In the genomic region with DNA sequence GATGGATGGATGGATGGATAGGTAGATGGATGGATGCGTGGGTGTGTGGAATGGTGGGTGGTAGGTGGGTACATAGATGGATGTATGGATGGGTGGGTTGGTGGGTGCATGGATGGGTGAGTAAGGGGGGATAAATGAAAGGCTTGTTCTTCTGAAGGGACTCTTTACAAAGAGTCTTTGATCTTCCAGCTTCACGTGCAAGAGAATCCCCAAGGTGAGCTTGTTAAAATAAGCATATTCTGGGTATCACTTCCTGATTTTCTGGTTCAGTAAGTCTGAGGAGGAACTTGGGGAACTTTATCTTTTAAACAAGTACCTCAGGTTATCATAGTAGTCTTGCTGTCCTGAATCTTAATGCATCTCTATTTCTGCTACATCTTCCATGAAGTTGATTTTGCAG, we compare ENCODE assay signal across 19 cellular contexts.
A peak's percentile ranks its signal among the peaks of the same experiment; 100 is the strongest.
DNase-seq lines count a peak whose midpoint lies in the region; ATAC-seq lines count a peak whose summit lies in the region.
"Had no signal": no experiment of that assay in that cellular context is flagged by ENCODE, and none has a peak within 500 bp of the region (broad histone marks: within the 10 kb centered on the region; RNA-seq: fewer than 3 reads in every experiment).

No MANE protein-coding gene starts in this region.

- no peak overlapping the region for H3K14ac ChIP-seq in neuronal stem cell (ENCODE audit: low read length)

- no peak overlapping the region for H3K4me2 ChIP-seq in neuronal stem cell (ENCODE audit: insufficient read depth, low read length, poor library complexity, severe bottlenecking)
- H3K4me2 ChIP-seq: A549 had no signal

- H3K9ac ChIP-seq in neuronal stem cell (ENCODE audit: low read depth, low read length, poor library complexity) = no peak overlapping the region

- CTCF ChIA-PET in CD8-positive, alpha-beta memory T cell (lab: Charles Lee) = no interaction called here

- H3K36me3 Mint-ChIP-seq in activated CD4-positive, alpha-beta T cell treated with anti-CD3 and anti-CD28 coated beads, Interleukin-2, amount 10 ng/mL, durations not matched to agents 24 days and 14 days (ENCODE audit: low read depth) = peaks cover 3% of the 10 kb centered on the region
- H3K36me3 Mint-ChIP-seq in CD8-positive, alpha-beta memory T cell = peaks cover 4 to 21% (median 7%) of the 10 kb centered on the region in 3 donors

- no peak overlapping the region for H3K27ac ChIP-seq in neuronal stem cell (replicated peaks; ENCODE audit: low read length)
- H3K27ac ChIP-seq in CD8-positive, alpha-beta memory T cell (ENCODE audit: low read depth, low read length) = no peak overlapping the region
- H3K27ac ChIP-seq: A549, gastrocnemius medialis, psoas muscle had no signal

- peaks cover 8% of the 10 kb centered on the region for H3K4me1 Mint-ChIP-seq in activated CD4-positive, alpha-beta T cell treated with anti-CD3 and anti-CD28 coated beads, Interleukin-2, amount 10 ng/mL, durations not matched to agents 24 days and 14 days
- H3K4me1 Mint-ChIP-seq in CD8-positive, alpha-beta memory T cell = no peaks in the 10 kb centered on the region
- H3K4me1 Mint-ChIP-seq: endodermal cell had no signal

- H3K36me3 ChIP-seq in neuronal stem cell (replicated peaks in 1 of 2; ENCODE audit: control insufficient read depth in 2 of 2, insufficient read depth in 2 of 2, low read length in 2 of 2) = no peaks in the 10 kb centered on the region
- H3K36me3 ChIP-seq in CD8-positive, alpha-beta memory T cell (ENCODE audit: insufficient read depth, low read length) = no peaks in the 10 kb centered on the region
- H3K36me3 ChIP-seq: gastrocnemius medialis had no signal

- H4K91ac ChIP-seq in neuronal stem cell (ENCODE audit: low read depth, low read length, poor library complexity) = peak overlapping the region; percentile 82

- no peak overlapping the region for H2BK5ac ChIP-seq in neuronal stem cell (ENCODE audit: low read length)

- peaks cover 14 to 19% of the 10 kb centered on the region in 2 donors for H3K4me1 ChIP-seq in neuronal stem cell (ENCODE audit: control insufficient read depth in 2 of 2, insufficient read depth in 1 of 2, low read depth in 1 of 2, low read length in 2 of 2)
- H3K4me1 ChIP-seq in CD8-positive, alpha-beta memory T cell (ENCODE audit: insufficient read depth, low read length) = no peaks in the 10 kb centered on the region
- H3K4me1 ChIP-seq: A549, gastrocnemius medialis had no signal

- H2AK5ac ChIP-seq in neuronal stem cell (ENCODE audit: low read depth, low read length) = no peak overlapping the region

- H3K4me3 Mint-ChIP-seq in activated CD4-positive, alpha-beta T cell treated with anti-CD3 and anti-CD28 coated beads, Interleukin-2, amount 10 ng/mL, durations not matched to agents 24 days and 14 days = no peak overlapping the region
- no peak overlapping the region for H3K4me3 Mint-ChIP-seq in CD8-positive, alpha-beta memory T cell
- H3K4me3 Mint-ChIP-seq: endodermal cell, T-helper 17 cell had no signal

- H3K79me1 ChIP-seq in neuronal stem cell (ENCODE audit: low read depth, low read length) = no peaks in the 10 kb centered on the region

- no peak overlapping the region for H2BK12ac ChIP-seq in neuronal stem cell (ENCODE audit: low read length)

- no peak overlapping the region for H2BK15ac ChIP-seq in neuronal stem cell (ENCODE audit: low read length)

- POLR2A ChIA-PET in CD8-positive, alpha-beta memory T cell (lab: Charles Lee) = no interaction called here

- peak overlapping the region; percentile 59 for H3K27ac Mint-ChIP-seq in activated CD4-positive, alpha-beta T cell treated with anti-CD3 and anti-CD28 coated beads, Interleukin-2, amount 10 ng/mL, durations not matched to agents 24 days and 14 days
- peak overlapping the region in 1 of 8 donors; percentile 3 for H3K27ac Mint-ChIP-seq in CD8-positive, alpha-beta memory T cell
- H3K27ac Mint-ChIP-seq: endodermal cell, T-helper 17 cell had no signal

- H3K9me3 ChIP-seq in neuronal stem cell (replicated peaks in 1 of 2; ENCODE audit: control insufficient read depth in 2 of 2, insufficient read depth in 1 of 2, low read depth in 1 of 2, low read length in 2 of 2) = peaks cover 2 to 7% of the 10 kb centered on the region in 2 donors
- no peaks in the 10 kb centered on the region for H3K9me3 ChIP-seq in CD8-positive, alpha-beta memory T cell (ENCODE audit: low read length)
- H3K9me3 ChIP-seq: A549, gastrocnemius medialis, mucosa of descending colon, psoas muscle had no signal

- ATAC-seq in GM21717 (IDR thresholded peaks at IDR 0.05; ENCODE audit: unreplicated experiment) (peak; percentile 45), HG03378 (IDR thresholded peaks at IDR 0.05; ENCODE audit: unreplicated experiment) (peak; percentile 57)
- ATAC-seq: A549, gastrocnemius medialis, mucosa of descending colon, psoas muscle, T-helper 17 cell had no signal

- H2BK120ac ChIP-seq in neuronal stem cell (ENCODE audit: low read depth, low read length) = no peak overlapping the region

- no peak for DNase-seq in activated CD4-positive, alpha-beta T cell treated with anti-CD3 and anti-CD28 coated beads, Interleukin-2, amount 10 ng/mL, durations not matched to agents 24 days and 14 days
- no peak for DNase-seq in activated CD4-positive, alpha-beta T cell treated with anti-CD3 and anti-CD28 coated beads, Interleukin-2, amount 50 U/mL, for 1 hour
- no peak for DNase-seq in neuronal stem cell (ENCODE audit: low spot score)
- DNase-seq in HCEC 1CT = no peak
- no peak for DNase-seq in CD8-positive, alpha-beta memory T cell
- DNase-seq in NCI-H2081 (lab: John Stamatoyannopoulos, UW) = no peak
- DNase-seq: activated naive CD4-positive, alpha-beta T cell; Calu3; endodermal cell; gastrocnemius medialis; mucosa of descending colon; NCI-H1092 treated with DMSO at 0.1 percent for 48 hours; NCI-H510A; psoas muscle; T-helper 17 cell; trophoblast cell had no signal

- H3K27me3 Mint-ChIP-seq in activated CD4-positive, alpha-beta T cell treated with anti-CD3 and anti-CD28 coated beads, Interleukin-2, amount 10 ng/mL, durations not matched to agents 24 days and 14 days = no peaks in the 10 kb centered on the region
- no peaks in the 10 kb centered on the region for H3K27me3 Mint-ChIP-seq in CD8-positive, alpha-beta memory T cell
- H3K27me3 Mint-ChIP-seq: T-helper 17 cell had no signal

- intact Hi-C loops in activated CD4-positive, alpha-beta T cell treated with anti-CD3 and anti-CD28 coated beads, Interleukin-2, amount 10 ng/mL, durations not matched to agents 24 days and 14 days (cut with micrococcal nuclease) = loop anchor here (5.0 kb wide), 1 partner anchor 636 kb away; no protein-coding TSS in a partner anchor

- H3K9me3 Mint-ChIP-seq in activated CD4-positive, alpha-beta T cell treated with anti-CD3 and anti-CD28 coated beads, Interleukin-2, amount 10 ng/mL, durations not matched to agents 24 days and 14 days = peaks cover 21% of the 10 kb centered on the region
- H3K9me3 Mint-ChIP-seq in CD8-positive, alpha-beta memory T cell = peaks cover 3 to 12% (median 7%) of the 10 kb centered on the region in 5 donors

- no peak overlapping the region for H4K8ac ChIP-seq in neuronal stem cell (ENCODE audit: low read depth, low read length)

- H3K4me3 ChIP-seq in neuronal stem cell (ENCODE audit: low read length in 2 of 2) = no peak overlapping the region
- H3K4me3 ChIP-seq in CD8-positive, alpha-beta memory T cell (ENCODE audit: low read length) = no peak overlapping the region
- H3K4me3 ChIP-seq: A549, gastrocnemius medialis, mucosa of descending colon, psoas muscle had no signal

- H2AFZ ChIP-seq in neuronal stem cell (ENCODE audit: low read length) = no peak overlapping the region

- H3K27me3 ChIP-seq in neuronal stem cell (ENCODE audit: control insufficient read depth in 3 of 3, insufficient read depth in 3 of 3, low read depth in 1 of 3, low read length in 3 of 3) = peaks cover 0 to 6% (median 0%) of the 10 kb centered on the region in 3 experiments
- H3K27me3 ChIP-seq in CD8-positive, alpha-beta memory T cell (ENCODE audit: insufficient read depth, low read length, poor library complexity, severe bottlenecking) = no peaks in the 10 kb centered on the region
- H3K27me3 ChIP-seq: gastrocnemius medialis had no signal

- WGBS in neuronal stem cell (ENCODE audit: extremely low coverage in 2 of 2, insufficient read length in 2 of 2, insufficient replicate concordance in 1 of 2), 2 donors = 100% methylated on average over 1 of the region's 2 CpGs; no CpG with 5 or more reads in 1 of the 2 donors

- H3K23ac ChIP-seq in neuronal stem cell (ENCODE audit: low read depth, low read length, poor library complexity) = no peak overlapping the region

- H3K4ac ChIP-seq in neuronal stem cell (ENCODE audit: low read length) = no peak overlapping the region

- H3K18ac ChIP-seq in neuronal stem cell (ENCODE audit: low read length) = no peak overlapping the region
